Comparison of ENCODE assay signal across 8 cellular contexts in the genomic region with DNA sequence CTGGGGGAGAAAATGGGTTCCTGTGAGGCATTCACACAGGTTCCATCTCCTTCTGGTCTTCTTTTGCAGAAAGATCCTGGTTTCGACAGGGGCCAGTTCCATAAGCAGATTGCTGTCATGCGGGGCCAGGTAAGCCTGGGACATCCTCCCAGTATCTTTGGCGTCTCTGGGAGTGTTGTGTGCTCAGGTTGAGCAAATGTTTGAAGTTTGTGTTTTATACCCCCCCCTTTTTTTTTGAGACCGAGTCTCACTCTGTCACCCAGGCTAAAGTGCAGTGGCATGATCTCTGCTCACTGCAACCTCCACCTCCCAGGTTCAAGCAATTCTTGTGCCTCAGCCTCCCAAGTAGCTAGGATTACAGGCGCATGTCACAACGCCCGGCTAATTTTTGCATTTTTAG.
"Had no signal": no experiment of that assay in that cellular context is flagged by ENCODE, and none has a peak within 500 bp of the region (broad histone marks: within the 10 kb centered on the region; RNA-seq: fewer than 3 reads in every experiment).

No MANE protein-coding gene starts in this region.

- ATAC-seq: GM12878 had no signal

- DNase-seq: GDM1, GF-D8 had no signal

- FAIRE-seq: G401.6, GM12878, GM12891, GM12892, GM18507, GM19239 had no signal

- H3K4me3 ChIP-seq: GM12878 had no signal
